In the genomic region with DNA sequence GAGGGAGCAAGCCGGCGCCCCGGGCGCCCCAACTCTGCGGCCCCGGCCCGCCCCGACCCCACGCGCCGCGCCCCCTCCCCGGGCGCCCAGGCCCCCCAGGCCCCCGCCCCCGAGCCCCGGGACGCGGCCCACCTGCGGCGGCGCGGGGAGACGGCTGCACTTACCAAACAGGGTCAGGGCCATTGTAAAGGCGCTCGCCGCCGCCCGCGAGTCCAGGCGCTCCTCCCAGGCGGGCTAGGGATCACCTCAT, we compare ENCODE assay signal across 8 cellular contexts. TPM values are rescaled to one million over a fixed set of nuclear protein-coding genes. Genes with fewer than 3 reads are reported as not detected.
A peak's percentile ranks its signal among the peaks of the same experiment; 100 is the strongest.
DNase-seq lines count a peak whose midpoint lies in the region; ATAC-seq, FAIRE-seq and TF ChIP-seq lines count a peak whose summit lies in the region.

No MANE protein-coding gene starts in this region.

- FAIRE-seq in HTR-8/SVneo (lab: Jason Lieb, UNC), result no peak

- no peak for TF ChIP-seq CTCF in body of pancreas (IDR thresholded peaks at IDR 0.05)
- TF ChIP-seq CTCF in liver (IDR thresholded peaks at IDR 0.05; ENCODE audit: low read depth, low read length, missing input control), result no peak
- TF ChIP-seq CTCF in transverse colon (IDR thresholded peaks at IDR 0.05), result no peak

- no peak overlapping the region for H3K27ac Mint-ChIP-seq in activated naive CD4-positive, alpha-beta T cell treated with anti-CD3 and anti-CD28 coated beads, Interleukin-2, amount 50 U/mL, for 24 hours

- 0% methylated on average over 16 of the region's 32 CpGs; no CpG with 5 or more reads in 1 of the 2 donors for WGBS in body of pancreas, 2 donors
- WGBS in liver, result 5% methylated on average over 32 of the region's 32 CpGs
- WGBS in transverse colon (ENCODE audit: low coverage in 1 of 2), 2 donors, result 2% methylated on average over 12 of the region's 32 CpGs; no CpG with 5 or more reads in 1 of the 2 donors

- no peak for TF ChIP-seq RAD21 in liver (IDR thresholded peaks at IDR 0.05)

- peak overlapping the region; percentile 86 for H3K4me3 Mint-ChIP-seq in activated naive CD4-positive, alpha-beta T cell treated with anti-CD3 and anti-CD28 coated beads, Interleukin-2, amount 50 U/mL, for 24 hours

- peaks cover 0 to 4% of the 10 kb centered on the region in 2 donors for H3K27me3 ChIP-seq in body of pancreas
- H3K27me3 ChIP-seq in liver (ENCODE audit: control insufficient read depth in 4 of 4, insufficient read depth in 4 of 4, low read length in 3 of 4), result peaks cover 0 to 3% (median under 1%) of the 10 kb centered on the region in 4 donors
- peaks cover 69% of the 10 kb centered on the region for H3K27me3 ChIP-seq in transverse colon

- H3K27me3 Mint-ChIP-seq in activated naive CD4-positive, alpha-beta T cell treated with anti-CD3 and anti-CD28 coated beads, Interleukin-2, amount 50 U/mL, for 24 hours, result peaks cover 46% of the 10 kb centered on the region

- TF ChIP-seq POLR2A in body of pancreas (IDR thresholded peaks at IDR 0.05), result no peak
- TF ChIP-seq POLR2A in transverse colon (IDR thresholded peaks at IDR 0.05), result no peak

- peaks cover 4% of the 10 kb centered on the region for H3K4me1 Mint-ChIP-seq in activated naive CD4-positive, alpha-beta T cell treated with anti-CD3 and anti-CD28 coated beads, Interleukin-2, amount 50 U/mL, for 24 hours

- H3K36me3 Mint-ChIP-seq in activated naive CD4-positive, alpha-beta T cell treated with anti-CD3 and anti-CD28 coated beads, Interleukin-2, amount 50 U/mL, for 24 hours, result no peaks in the 10 kb centered on the region

- intact Hi-C loops in body of pancreas (cut with DNase I) (no loop called here), transverse colon (cut with DNase I; ENCODE audit: low total_unique reads) (no loop called here), posterior vena cava (cut with DNase I) (loop anchor here in 1 of 2 donors (5.0 kb wide), 1 partner anchor 1547 kb away; no protein-coding TSS in a partner anchor)

- H3K36me3 ChIP-seq in body of pancreas (replicated peaks in 1 of 2; ENCODE audit: insufficient read depth in 1 of 2, low read depth in 2 of 2) (no peaks in the 10 kb centered on the region), liver (ENCODE audit: control insufficient read depth in 4 of 4, insufficient read depth in 3 of 4, low read depth in 1 of 4, low read length in 3 of 4) (no peaks in the 10 kb centered on the region), transverse colon (no peaks in the 10 kb centered on the region)

- ATAC-seq in body of pancreas, result peak; percentile 56

- in situ Hi-C loops in transverse colon (cut with MboI; ENCODE audit: low pct_ligation_motif_present in 1 of 4, low pct_unique_long_range_greater_than_20kb in 1 of 4, low sequenced_read_pairs in 3 of 4), result no loop called here

- H3K4me3 ChIP-seq in body of pancreas (peak overlapping the region; percentile 41 to 58), liver (ENCODE audit: low read depth in 1 of 3, low read length in 3 of 3) (peak overlapping the region in 2 of 3 donors; percentile 66 to 73), transverse colon (peak overlapping the region; percentile 59 to 76 (median 66))

- H3K27ac ChIP-seq in body of pancreas (peak overlapping the region in 2 of 4 donors; percentile 5 to 51), liver (ENCODE audit: low read depth in 1 of 2, low read length in 2 of 2) (no peak overlapping the region), transverse colon (peak overlapping the region; percentile 62 to 87 (median 86))

- H3K4me1 ChIP-seq in body of pancreas, result peaks cover 5% of the 10 kb centered on the region
- peaks cover 3 to 10% (median 8%) of the 10 kb centered on the region in 4 donors for H3K4me1 ChIP-seq in liver (ENCODE audit: control insufficient read depth in 4 of 4, insufficient read depth in 4 of 4, low read length in 3 of 4)
- H3K4me1 ChIP-seq in transverse colon, result peaks cover 0 to 13% (median 6%) of the 10 kb centered on the region in 4 donors

- no peaks in the 10 kb centered on the region for H3K9me3 Mint-ChIP-seq in activated naive CD4-positive, alpha-beta T cell treated with anti-CD3 and anti-CD28 coated beads, Interleukin-2, amount 50 U/mL, for 24 hours

- H3K9me3 ChIP-seq in body of pancreas, result no peaks in the 10 kb centered on the region
- H3K9me3 ChIP-seq in liver (ENCODE audit: control insufficient read depth in 4 of 4, low read length in 3 of 4), result no peaks in the 10 kb centered on the region
- H3K9me3 ChIP-seq in transverse colon, result no peaks in the 10 kb centered on the region

- TF ChIP-seq EP300 in transverse colon (IDR thresholded peaks at IDR 0.05; ENCODE audit: low read depth), result no peak

- no peak overlapping the region for H3K9ac ChIP-seq in liver (ENCODE audit: low read depth in 1 of 2, low read length in 2 of 2)

- no peak for DNase-seq in activated naive CD4-positive, alpha-beta T cell (lab: John Stamatoyannopoulos, UW)
- DNase-seq in HTR-8/SVneo (ENCODE audit: insufficient read length, low spot score), result peak; percentile 21
- DNase-seq in body of pancreas, result peak in 1 of 4 donors; percentile 12
- DNase-seq in transverse colon, result no peak
- DNase-seq in posterior vena cava (ENCODE audit: low spot score), result no peak
- DNase-seq in SKM-1 (lab: John Stamatoyannopoulos, UW; ENCODE audit: unreplicated experiment), result no peak

TF ChIP-seq in liver, 16 proteins besides CTCF, POLR2A, EP300 and RAD21:
- TF ChIP-seq ATF3 (IDR thresholded peaks at IDR 0.05), result no peak
- no peak for TF ChIP-seq TAF1 (conservative IDR thresholded peaks at IDR 0.05)
- no peak for TF ChIP-seq RXRA (IDR thresholded peaks at IDR 0.05)
- no peak for TF ChIP-seq JUND (IDR thresholded peaks at IDR 0.05)
- TF ChIP-seq FOXA1 (IDR thresholded peaks at IDR 0.05), result no peak
- TF ChIP-seq, protein P1, sequence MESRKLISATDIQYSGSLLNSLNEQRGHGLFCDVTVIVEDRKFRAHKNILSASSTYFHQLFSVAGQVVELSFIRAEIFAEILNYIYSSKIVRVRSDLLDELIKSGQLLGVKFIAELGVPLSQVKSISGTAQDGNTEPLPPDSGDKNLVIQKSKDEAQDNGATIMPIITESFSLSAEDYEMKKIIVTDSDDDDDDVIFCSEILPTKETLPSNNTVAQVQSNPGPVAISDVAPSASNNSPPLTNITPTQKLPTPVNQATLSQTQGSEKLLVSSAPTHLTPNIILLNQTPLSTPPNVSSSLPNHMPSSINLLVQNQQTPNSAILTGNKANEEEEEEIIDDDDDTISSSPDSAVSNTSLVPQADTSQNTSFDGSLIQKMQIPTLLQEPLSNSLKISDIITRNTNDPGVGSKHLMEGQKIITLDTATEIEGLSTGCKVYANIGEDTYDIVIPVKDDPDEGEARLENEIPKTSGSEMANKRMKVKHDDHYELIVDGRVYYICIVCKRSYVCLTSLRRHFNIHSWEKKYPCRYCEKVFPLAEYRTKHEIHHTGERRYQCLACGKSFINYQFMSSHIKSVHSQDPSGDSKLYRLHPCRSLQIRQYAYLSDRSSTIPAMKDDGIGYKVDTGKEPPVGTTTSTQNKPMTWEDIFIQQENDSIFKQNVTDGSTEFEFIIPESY (IDR thresholded peaks at IDR 0.05), result no peak
- no peak for TF ChIP-seq SP1 (IDR thresholded peaks at IDR 0.05)
- no peak for TF ChIP-seq EGR1 (IDR thresholded peaks at IDR 0.05; ENCODE audit: low read depth in 2 of 2)
- TF ChIP-seq GABPA (IDR thresholded peaks at IDR 0.05 in 1 of 2, conservative IDR thresholded peaks at IDR 0.05 in 1 of 2), result no peak
- no peak for TF ChIP-seq HNF4G (IDR thresholded peaks at IDR 0.05)
- no peak for TF ChIP-seq MAX (IDR thresholded peaks at IDR 0.05)
- TF ChIP-seq NR2F2 (IDR thresholded peaks at IDR 0.05), result no peak
- no peak for TF ChIP-seq FOXA2 (IDR thresholded peaks at IDR 0.05)
- TF ChIP-seq YY1 (IDR thresholded peaks at IDR 0.05), result no peak
- TF ChIP-seq HNF4A (conservative IDR thresholded peaks at IDR 0.05), result no peak
- no peak for TF ChIP-seq REST (IDR thresholded peaks at IDR 0.05)

RNA-seq across cellular contexts. Expression of gene CHN1, which starts 0.5 kb away (rescaled TPM):
- total RNA-seq in body of pancreas, result 10 to 100 TPM in 1 of 2 donors, 1 to 10 TPM in 1; 2.9 to 11.9 TPM
- 1 to 10 TPM; 1.1 to 1.6 TPM for total RNA-seq in liver
- polyA plus RNA-seq in liver, result 1 to 10 TPM in 1 of 2 donors, under 1 TPM in 1; 0.66 to 1.1 TPM
- 1 to 10 TPM in 3 of 4 donors, not detected in 1; 1.6 to 3.2 (median 3.0) TPM for total RNA-seq in transverse colon
- 10 to 100 TPM in 1 of 2 donors, 1 to 10 TPM in 1; 9.8 to 16.6 TPM for total RNA-seq in posterior vena cava

Comparison
In these comparisons a context has a peak if more than half of its experiments do, and no peak if none do; other contexts are left out.
1. H3K27ac ChIP-seq: peak in transverse colon (4 of 4); none in liver (0 of 2).
2. Peak in every context shown above with its lines, with median percentiles within 50 percentile points of each other: H3K4me3 ChIP-seq.